Comparison of ENCODE assay signal across 10 cellular contexts in the genomic region with DNA sequence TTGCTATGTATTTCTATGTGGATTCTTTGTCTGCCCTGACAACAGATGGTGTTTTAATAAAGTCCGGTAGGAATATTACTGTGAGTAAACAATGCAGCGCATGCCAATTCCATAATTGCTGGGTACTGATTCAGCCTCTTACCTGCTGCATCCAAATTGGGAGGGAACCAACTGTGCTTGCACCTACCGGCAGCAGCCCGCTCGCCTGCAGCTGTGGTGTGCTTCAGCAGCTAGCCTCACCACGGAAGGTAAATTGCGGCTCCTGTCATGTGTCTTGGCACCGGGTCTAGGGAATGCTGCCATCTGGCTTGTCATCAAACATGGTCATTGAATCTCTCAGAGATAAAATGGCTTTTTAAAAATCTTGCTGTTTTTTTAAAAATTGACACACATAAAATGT.
DNase-seq lines count a peak whose midpoint lies in the region; ATAC-seq and TF ChIP-seq lines count a peak whose summit lies in the region.
"Had no signal": no experiment of that assay in that cellular context is flagged by ENCODE, and none has a peak within 500 bp of the region (broad histone marks: within the 10 kb centered on the region; RNA-seq: fewer than 3 reads in every experiment).

No MANE protein-coding gene starts in this region.

- peaks cover 6 to 14% of the 10 kb centered on the region in 2 donors for H3K4me1 ChIP-seq in adrenal gland (replicated peaks in 1 of 2)

- peak overlapping the region; percentile 37 to 81 (median 77) for H3K27ac ChIP-seq in adrenal gland
- H3K27ac ChIP-seq in WERI-Rb-1: no peak overlapping the region

- 30 to 43% (median 35%) methylated on average over 8 of the region's 8 CpGs for WGBS in adrenal gland, 4 donors

- TF ChIP-seq CTCF in adrenal gland (IDR thresholded peaks at IDR 0.05) (no peak), WERI-Rb-1 (IDR thresholded peaks at IDR 0.05; ENCODE audit: low read depth, low read length) (no peak)

- DNase-seq in DMS153 treated with DMSO at 0.1 percent for 48 hours (lab: John Stamatoyannopoulos, UW; ENCODE audit: unreplicated experiment) (peak; percentile 61), NCI-H2081 treated with DMSO at 0.1 percent for 48 hours (lab: John Stamatoyannopoulos, UW) (peak; percentile 95), adrenal gland (peak; percentile 78 to 93 (median 88)), medulla oblongata (ENCODE audit: extremely low spot score) (peak; percentile 15), WERI-Rb-1 (no peak)
- DNase-seq in activated CD4-positive, alpha-beta T cell treated with anti-CD3 and anti-CD28 coated beads for 1 hour: no peak
- DNase-seq: activated naive CD4-positive, alpha-beta T cell; T-helper 9 cell had no signal

- ATAC-seq in HG03095 (IDR thresholded peaks at IDR 0.05; ENCODE audit: unreplicated experiment): no peak
- ATAC-seq in HG02981 (IDR thresholded peaks at IDR 0.05; ENCODE audit: unreplicated experiment): no peak

- intact Hi-C loops in adrenal gland (cut with DNase I): no loop called here

- no peaks in the 10 kb centered on the region for H3K27me3 ChIP-seq in adrenal gland
- no peaks in the 10 kb centered on the region for H3K27me3 ChIP-seq in WERI-Rb-1 (ENCODE audit: insufficient read depth, low read depth, severe bottlenecking)

- H3K4me3 ChIP-seq in adrenal gland (peak overlapping the region in 1 of 4 donors; percentile 38), WERI-Rb-1 (ENCODE audit: low read depth, low read length) (no peak overlapping the region)

- H3K36me3 ChIP-seq in adrenal gland (replicated peaks in 1 of 2): no peaks in the 10 kb centered on the region
- H3K36me3 ChIP-seq in WERI-Rb-1: no peaks in the 10 kb centered on the region

- TF ChIP-seq POLR2A in adrenal gland (IDR thresholded peaks at IDR 0.05): peak in 1 of 2 donors; percentile 73

- H3K9me3 ChIP-seq in adrenal gland (replicated peaks in 1 of 3) (no peaks in the 10 kb centered on the region), WERI-Rb-1 (ENCODE audit: severe bottlenecking) (peaks cover 5% of the 10 kb centered on the region)

Comparison
In these comparisons a context has a peak if more than half of its experiments do, and no peak if none do; other contexts are left out.
1. DNase-seq: peak in DMS153 treated with DMSO at 0.1 percent for 48 hours (single experiment), NCI-H2081 treated with DMSO at 0.1 percent for 48 hours (single experiment), adrenal gland (7 of 7) and medulla oblongata (single experiment); none in WERI-Rb-1 (single experiment) and activated CD4-positive, alpha-beta T cell treated with anti-CD3 and anti-CD28 coated beads for 1 hour (single experiment).